In the genomic region with DNA sequence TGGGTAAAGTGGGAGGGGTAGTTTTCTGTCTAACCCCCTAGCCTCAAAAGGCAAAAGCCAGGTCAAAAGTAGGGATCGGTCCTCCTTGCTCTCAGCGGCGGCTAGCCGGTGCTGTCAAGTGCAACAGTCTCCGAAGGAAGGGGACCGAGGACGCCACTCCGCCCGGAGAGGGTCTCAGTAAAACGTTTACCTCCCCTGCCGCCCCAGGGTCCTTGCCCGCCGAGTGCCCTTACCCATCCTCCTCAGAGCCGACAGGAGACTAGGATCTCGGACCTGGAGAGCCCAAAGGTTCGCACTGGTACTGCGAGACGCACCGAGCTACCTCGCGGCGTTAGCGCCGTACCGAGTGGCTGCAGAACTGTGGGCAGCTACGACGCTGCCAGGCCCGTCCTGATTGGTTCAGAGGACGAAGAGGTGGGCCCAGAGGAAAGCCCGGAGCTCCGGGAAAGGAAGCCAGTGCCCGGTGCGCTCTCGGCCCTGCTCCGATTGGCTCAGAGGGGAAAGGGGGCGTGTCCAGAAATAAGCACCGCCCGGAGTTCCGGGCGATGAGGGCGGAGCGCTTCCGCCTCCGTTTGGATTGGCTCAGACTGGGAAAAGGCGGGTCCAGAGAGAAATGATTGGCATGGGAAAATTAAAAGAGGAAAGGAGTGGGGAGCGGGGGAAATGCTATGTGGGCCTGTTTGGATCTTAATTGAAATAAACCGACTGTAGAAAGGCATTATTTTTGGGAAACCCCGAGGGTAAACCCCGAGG, we compare ENCODE assay signal across 8 cellular contexts. TPM values are rescaled to one million over a fixed set of nuclear protein-coding genes. Genes with fewer than 3 reads are reported as not detected.
DNase-seq lines count a peak whose midpoint lies in the region; ATAC-seq, FAIRE-seq and TF ChIP-seq lines count a peak whose summit lies in the region.
"Not testable (repeated sequence)": the region's sequence is repeated elsewhere in the genome, so short reads cannot be mapped to it uniquely, and the experiment has no call there.

A gene with protein sequence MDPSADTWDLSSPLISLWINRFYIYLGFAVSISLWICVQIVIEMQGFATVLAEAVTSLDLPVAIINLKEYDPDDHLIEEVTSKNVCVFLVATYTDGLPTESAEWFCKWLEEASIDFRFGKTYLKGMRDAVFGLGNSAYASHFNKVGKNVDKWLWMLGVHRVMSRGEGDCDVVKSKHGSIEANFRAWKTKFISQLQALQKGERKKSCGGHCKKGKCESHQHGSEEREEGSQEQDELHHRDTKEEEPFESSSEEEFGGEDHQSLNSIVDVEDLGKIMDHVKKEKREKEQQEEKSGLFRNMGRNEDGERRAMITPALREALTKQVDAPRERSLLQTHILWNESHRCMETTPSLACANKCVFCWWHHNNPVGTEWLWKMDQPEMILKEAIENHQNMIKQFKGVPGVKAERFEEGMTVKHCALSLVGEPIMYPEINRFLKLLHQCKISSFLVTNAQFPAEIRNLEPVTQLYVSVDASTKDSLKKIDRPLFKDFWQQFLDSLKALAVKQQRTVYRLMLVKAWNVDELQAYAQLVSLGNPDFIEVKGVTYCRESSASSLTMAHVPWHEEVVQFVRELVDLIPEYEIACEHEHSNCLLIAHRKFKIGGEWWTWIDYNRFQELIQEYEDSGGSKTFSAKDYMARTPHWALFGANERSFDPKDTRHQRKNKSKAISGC (minus strand): TSS at position 362 of the 753 bp plus-strand sequence. CDS start 125 bp downstream, at position 237.

- FAIRE-seq in H1 (lab: Jason Lieb, UNC): peak; percentile 50

- H4K91ac ChIP-seq in H1 (replicated peaks; ENCODE audit: insufficient read length, low read length): not testable (repeated sequence)

- H4K20me1 ChIP-seq in H1 (replicated peaks in 1 of 2; ENCODE audit: control insufficient read depth in 1 of 2, insufficient read depth in 2 of 2, low read length in 2 of 2): not testable (repeated sequence)

- peak within 1 kb of the TSS; percentile 52 to 67 for H3K4me2 ChIP-seq in H1 (ENCODE audit: insufficient read depth in 1 of 2, low read depth in 2 of 2, low read length in 2 of 2)

- H3K27ac ChIP-seq in H1 (ENCODE audit: low read depth, low read length): not testable (repeated sequence)

- H3K79me2 ChIP-seq in H1 (ENCODE audit: control insufficient read depth in 1 of 2, insufficient read depth in 2 of 2, low read length in 2 of 2): peaks cover 0 to 24% of the 10 kb centered on the region in 2 experiments; a peak in 2 of 4 replicates

- not testable (repeated sequence) for H3K4me1 ChIP-seq in H1 (replicated peaks in 1 of 4; ENCODE audit: control insufficient read depth in 3 of 4, insufficient read depth in 4 of 4, low read length in 3 of 4)

- not testable (repeated sequence) for H2AK5ac ChIP-seq in H1 (ENCODE audit: low read depth, low read length)

- H3K4me3 ChIP-seq in H1 (ENCODE audit: extremely low read depth in 1 of 4, insufficient read depth in 2 of 4, low read depth in 3 of 4, low read length in 4 of 4): peak within 1 kb of the TSS; percentile 72 to 84 (median 74)

- H2AFZ ChIP-seq in H1 (ENCODE audit: low read length): not testable (repeated sequence)

- H3K27ac Mint-ChIP-seq in memory B cell: peak within 1 kb of the TSS; percentile 100

- CTCF ChIA-PET in H1 (lab: Charles Lee; ENCODE audit: partially characterized antibody): interaction anchor here (1.5 kb wide), 1 partner anchor 10 kb away, joined by 5 read pairs; no protein-coding TSS in a partner anchor

- H2BK15ac ChIP-seq in H1 (ENCODE audit: low read length): not testable (repeated sequence)

- POLR2A ChIA-PET in H1 (lab: Charles Lee; ENCODE audit: partially characterized antibody): interaction anchor here (0.6 to 0.8 kb wide), 2 partner anchors 10 to 536 kb away, joined by 3 to 4 read pairs; no protein-coding TSS in a partner anchor

- H3K4me3 Mint-ChIP-seq in memory B cell: peak within 1 kb of the TSS; percentile 86

- not testable (repeated sequence) for H3K79me1 ChIP-seq in H1 (ENCODE audit: low read depth, low read length)

- H3K14ac ChIP-seq in H1 (ENCODE audit: insufficient read length): not testable (repeated sequence)

- not testable (repeated sequence) for H3K23ac ChIP-seq in H1 (ENCODE audit: insufficient read length)

- peak; percentile 66 to 89 for TF ChIP-seq POLR2A in H1 (IDR thresholded peaks at IDR 0.05; ENCODE audit: control extremely low read depth in 1 of 2, low read depth in 2 of 2, low read length in 2 of 2)

- peak within 1 kb of the TSS in 2 of 4 experiments; percentile 1 to 70; a peak in 4 of 7 replicates for H3K9ac ChIP-seq in H1 (replicated peaks in 1 of 4; ENCODE audit: extremely low read depth in 1 of 4, low read depth in 3 of 4, low read length in 3 of 4)

- not testable (repeated sequence) for H3K9me3 ChIP-seq in H1 (ENCODE audit: insufficient read depth in 2 of 2, low read depth in 1 of 2, low read length in 1 of 2)

- not testable (repeated sequence) for H3K27me3 ChIP-seq in H1 (replicated peaks in 1 of 4; ENCODE audit: control insufficient read depth in 3 of 4, extremely low read depth in 1 of 4, insufficient read depth in 3 of 4, low read length in 3 of 4)

- 0 out of 2 replicates have a peak within 1 kb of the TSS, but pooled peaks have one; percentile 35 for H2BK5ac ChIP-seq in H1 (ENCODE audit: low read depth, low read length)

- not testable (repeated sequence) for H3K9me3 Mint-ChIP-seq in memory B cell

- not testable (repeated sequence) for H2BK12ac ChIP-seq in H1 (ENCODE audit: low read depth, low read length)

- H3K18ac ChIP-seq in H1 (ENCODE audit: extremely low read depth, low read length): not testable (repeated sequence)

- not testable (repeated sequence) for H3K56ac ChIP-seq in H1 (replicated peaks; ENCODE audit: insufficient read length, low read depth, low read length)

- H4K5ac ChIP-seq in H1 (ENCODE audit: insufficient read length, low read depth, low read length): not testable (repeated sequence)

- H3K23me2 ChIP-seq in H1 (ENCODE audit: low read depth, low read length): not testable (repeated sequence)

- DNase-seq in Caki2 (ENCODE audit: low read depth) (peak; percentile 99), HUDEP-2 (lab: John Stamatoyannopoulos, UW; ENCODE audit: unreplicated experiment in 76 of 76) (peak; percentile 12 to 99 (median 96)), NOMO-1 treated with dmso at 0.1 percent for 144 hours (lab: John Stamatoyannopoulos, UW; ENCODE audit: unreplicated experiment) (peak; percentile 100), H1 (ENCODE audit: low read depth in 1 of 2, low spot score in 2 of 2) (peak; percentile 93 to 97), memory B cell (ENCODE audit: low spot score in 2 of 2) (peak; percentile 96 to 99)
- DNase-seq in activated CD8-positive, alpha-beta memory T cell treated with anti-CD3 and anti-CD28 coated beads, Interleukin-2, amount 50 U/mL, for 1 hour (ENCODE audit: extremely low read depth): peak; percentile 91
- peak; percentile 94 for DNase-seq in stimulated activated CD8-positive, alpha-beta memory T cell treated with anti-CD3 and anti-CD28 coated beads, Interleukin-12 subunit alpha, Interleukin-12 subunit beta, amount 100 ng/mL, for 1 hour (ENCODE audit: low read depth)

- 2% methylated on average over 39 of the region's 49 CpGs; no CpG with 5 or more reads in 1 of the 2 experiments for WGBS in H1 (ENCODE audit: extremely low coverage in 1 of 2, insufficient coverage in 1 of 2, insufficient read length in 1 of 2, insufficient replicate concordance in 2 of 2, low coverage in 1 of 2, low lambda C conversion rate in 2 of 2, missing lambda C conversion rate in 1 of 2), 2 experiments

- H3K27me3 Mint-ChIP-seq in memory B cell: not testable (repeated sequence)

- ATAC-seq in GM21390 (IDR thresholded peaks at IDR 0.05; ENCODE audit: unreplicated experiment): peak; percentile 91
- ATAC-seq in memory B cell (ENCODE audit: low read depth): peak; percentile 79

- H2BK20ac ChIP-seq in H1 (ENCODE audit: low read length): not testable (repeated sequence)

- not testable (repeated sequence) for H4K8ac ChIP-seq in H1 (ENCODE audit: extremely low read depth, insufficient read depth, low read length)

- TF ChIP-seq EP300 in H1 (IDR thresholded peaks at IDR 0.05; ENCODE audit: borderline replicate concordance in 1 of 2, low read depth in 2 of 2, low read length in 2 of 2): not testable (repeated sequence)

- TF ChIP-seq RAD21 in H1 (IDR thresholded peaks at IDR 0.05 in 1 of 2, conservative IDR thresholded peaks at IDR 0.05 in 1 of 2; ENCODE audit: low read depth in 2 of 2, low read length in 2 of 2): not testable (repeated sequence)

- H3K4ac ChIP-seq in H1 (replicated peaks; ENCODE audit: insufficient read length, low read depth, low read length): not testable (repeated sequence)

- not testable (repeated sequence) for H3K4me1 Mint-ChIP-seq in memory B cell

- not testable (repeated sequence) for TF ChIP-seq CTCF in H1 (IDR thresholded peaks at IDR 0.05; ENCODE audit: control extremely low read depth in 1 of 3, insufficient read depth in 1 of 3, low read depth in 1 of 3, low read length in 3 of 3)

- H3K36me3 Mint-ChIP-seq in memory B cell: peaks cover 10% of the 10 kb centered on the region

- in situ Hi-C loops in Caki2 (cut with HindIII; ENCODE audit: low pct_unique_long_range_greater_than_20kb, low sequenced_read_pairs): not testable (repeated sequence)

- H3K36me3 ChIP-seq in H1 (ENCODE audit: control insufficient read depth in 2 of 4, insufficient read depth in 4 of 4, low read length in 3 of 4): peaks cover 0 to 12% (median 9%) of the 10 kb centered on the region in 4 experiments; a peak in 4 of 8 replicates

- not testable (repeated sequence) for H2BK120ac ChIP-seq in H1 (replicated peaks; ENCODE audit: low read depth, low read length)

TF ChIP-seq in H1, 55 proteins besides CTCF, POLR2A, EP300 and RAD21 (continues in another document):
- TF ChIP-seq, protein P1, sequence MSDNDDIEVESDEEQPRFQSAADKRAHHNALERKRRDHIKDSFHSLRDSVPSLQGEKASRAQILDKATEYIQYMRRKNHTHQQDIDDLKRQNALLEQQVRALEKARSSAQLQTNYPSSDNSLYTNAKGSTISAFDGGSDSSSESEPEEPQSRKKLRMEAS (IDR thresholded peaks at IDR 0.05): 0 out of 2 replicates have a peak, but pooled peaks have one; percentile 27
- peak; percentile 56 for TF ChIP-seq PHF8 (conservative IDR thresholded peaks at IDR 0.05; ENCODE audit: low read depth, low read length)
- peak; percentile 52 for TF ChIP-seq ASH2L (IDR thresholded peaks at IDR 0.05; ENCODE audit: low read length)
- 0 out of 2 replicates have a peak, but pooled peaks have one; percentile 52 for TF ChIP-seq RBBP5 (IDR thresholded peaks at IDR 0.05; ENCODE audit: borderline replicate concordance, low read depth, low read length)

RNA-seq across cellular contexts. Expression of the gene that starts here (rescaled TPM):
- 0.09 and 0.78 TPM in 2 replicates for total RNA-seq in Caki2 (2014; rRNA removed; shearing (Covaris generic); ENCODE audit: low replicate concordance)
- total RNA-seq in H1 (2021; fragmentation: NEBNext Ultra II Directional; extraction: Animal tissue kit (Norgen Biotek cat#: 25700)): 11.5 and 12.6 TPM in 2 replicates
- polyA plus RNA-seq in H1 (2011; rRNA removed): 3.9 and 6.8 TPM in 2 replicates
- 6.4 TPM for polyA plus RNA-seq in H1 (2011; cell fraction: cytosol; rRNA removed)
- polyA plus RNA-seq in H1 (2011; cell fraction: nucleus; rRNA removed): 4.5 TPM
- polyA plus RNA-seq in H1 (2012, experiment 1 of 2): 8.0 to 10.0 TPM (median 9.3 TPM) in 4 replicates
- 1.2 TPM for polyA plus RNA-seq in H1 (2012, experiment 2 of 2)
- polyA plus RNA-seq in H1 (2013, experiment 1 of 2): 2.0 TPM
- polyA plus RNA-seq in H1 (2013, experiment 2 of 2): 2.1 TPM
- 18.1 and 21.8 TPM in 2 replicates for polyA minus RNA-seq in H1 (2011; rRNA and poly(A)+ RNA removed)
- 5.4 TPM for polyA minus RNA-seq in H1 (2011; cell fraction: cytosol; rRNA and poly(A)+ RNA removed)
- 20.8 TPM for polyA minus RNA-seq in H1 (2011; cell fraction: nucleus; rRNA and poly(A)+ RNA removed)

Comparison
In these comparisons a context has a peak if more than half of its experiments do, and no peak if none do; other contexts are left out.
1. Peak in DNase-seq in Caki2; RNA of the gene not detected or under 1 TPM.